ENCODE assay signal across 8 cellular contexts in genomic region chr6:108541843-108542795, GRCh38. TPM values are rescaled to one million over a fixed set of nuclear protein-coding genes. Genes with fewer than 3 reads are reported as not detected.
DNase-seq lines count a peak whose midpoint lies in the region; ATAC-seq and TF ChIP-seq lines count a peak whose summit lies in the region.

No MANE protein-coding gene starts in this region.

- H3K27ac Mint-ChIP-seq in CD14-positive monocyte = peak overlapping the region in 2 of 7 donors; percentile 6 to 19

- H3K27ac ChIP-seq in SU-DHL-6 (ENCODE audit: low read depth, low read length) (no peak overlapping the region), adrenal gland (no peak overlapping the region)

- H3K36me3 ChIP-seq in SU-DHL-6 (ENCODE audit: low read length) (no peaks in the 10 kb centered on the region), adrenal gland (replicated peaks in 1 of 2) (no peaks in the 10 kb centered on the region)

- H2AFZ ChIP-seq in SU-DHL-6 (ENCODE audit: low read depth, low read length, severe bottlenecking) = peak overlapping the region; percentile 81

- H3K9me3 ChIP-seq in SU-DHL-6 (ENCODE audit: insufficient read depth, low read length) (no peaks in the 10 kb centered on the region), adrenal gland (replicated peaks in 1 of 3) (no peaks in the 10 kb centered on the region)

- WGBS in adrenal gland, 4 donors = 23 to 29% (median 28%) methylated on average over 6 of the region's 6 CpGs

- no peaks in the 10 kb centered on the region for H3K36me3 Mint-ChIP-seq in CD14-positive monocyte

- H3K9me3 Mint-ChIP-seq in CD14-positive monocyte = peaks cover 0 to 7% (median 2%) of the 10 kb centered on the region in 7 donors

- no peak overlapping the region for H3K4me3 ChIP-seq in SU-DHL-6 (ENCODE audit: insufficient read depth, low read length, poor library complexity, severe bottlenecking)
- no peak overlapping the region for H3K4me3 ChIP-seq in adrenal gland
- no peak overlapping the region for H3K4me3 ChIP-seq in retinal pigment epithelial cell (ENCODE audit: low read length)

- H3K9ac ChIP-seq in SU-DHL-6 (ENCODE audit: low read length) = no peak overlapping the region; the same call in 1 of the 2 replicates

- no peaks in the 10 kb centered on the region for H3K4me1 ChIP-seq in adrenal gland (replicated peaks in 1 of 2)

- H4K20me1 ChIP-seq in SU-DHL-6 (ENCODE audit: low read depth, low read length) = no peaks in the 10 kb centered on the region

- no peaks in the 10 kb centered on the region for H3F3A ChIP-seq in SU-DHL-6 (ENCODE audit: insufficient read depth)

- H3K27me3 Mint-ChIP-seq in CD14-positive monocyte (ENCODE audit: low read depth in 3 of 3) = peaks cover 0 to 3% (median 2%) of the 10 kb centered on the region in 3 donors

- ATAC-seq in GM19463 (IDR thresholded peaks at IDR 0.05; ENCODE audit: unreplicated experiment) (peak; percentile 73), left ventricle myocardium superior (peak; percentile 87), HG03521 (IDR thresholded peaks at IDR 0.05; ENCODE audit: unreplicated experiment) (no peak)

- intact Hi-C loops in CD14-positive monocyte (cut with micrococcal nuclease) (loop anchor here (1.0 to 10.0 kb wide), 8 partner anchors 240 to 531 kb away; no protein-coding TSS in a partner anchor), adrenal gland (cut with DNase I) (loop anchor here (2.0 to 10.0 kb wide), 4 partner anchors 243 to 533 kb away; no protein-coding TSS in a partner anchor), left ventricle myocardium superior (cut with micrococcal nuclease) (loop anchor here (5.0 kb wide), 3 partner anchors 245 to 350 kb away; no protein-coding TSS in a partner anchor)

- peak overlapping the region; percentile 43 for H3K4me2 ChIP-seq in SU-DHL-6 (ENCODE audit: low read depth, low read length, poor library complexity, severe bottlenecking)

- H3K79me2 ChIP-seq in SU-DHL-6 (ENCODE audit: insufficient read depth, low read length) = no peaks in the 10 kb centered on the region

- peak; percentile 95 for TF ChIP-seq CTCF in CD14-positive monocyte (IDR thresholded peaks at IDR 0.05)
- TF ChIP-seq CTCF in SU-DHL-6 (IDR thresholded peaks at IDR 0.05; ENCODE audit: insufficient read depth, low read length, poor library complexity, severe bottlenecking) = peak; percentile 97
- TF ChIP-seq CTCF in adrenal gland (IDR thresholded peaks at IDR 0.05) = peak; percentile 73 to 97 (median 91)
- peak; percentile 86 for TF ChIP-seq CTCF in retinal pigment epithelial cell (conservative IDR thresholded peaks at IDR 0.05; ENCODE audit: low read depth, low read length)

- no peaks in the 10 kb centered on the region for H3K27me3 ChIP-seq in SU-DHL-6 (ENCODE audit: low read length)
- no peaks in the 10 kb centered on the region for H3K27me3 ChIP-seq in adrenal gland

- no peak for TF ChIP-seq POLR2A in adrenal gland (IDR thresholded peaks at IDR 0.05)

- H3K4me3 Mint-ChIP-seq in CD14-positive monocyte = no peak overlapping the region

- peaks cover 19% of the 10 kb centered on the region for H3K4me1 Mint-ChIP-seq in CD14-positive monocyte

- H3K9me2 ChIP-seq in SU-DHL-6 (replicated peaks; ENCODE audit: insufficient read depth, low read length) = no peaks in the 10 kb centered on the region

- DNase-seq in CD14-positive monocyte (ENCODE audit: low spot score) (peak; percentile 52), NCI-H1092 treated with DMSO at 0.1 percent for 48 hours (lab: John Stamatoyannopoulos, UW) (peak; percentile 61), adrenal gland (peak; percentile 61 to 90 (median 73)), left ventricle myocardium superior (peak; percentile 69), retinal pigment epithelial cell (ENCODE audit: low read depth) (no peak)

RNA-seq across cellular contexts. Expression of gene FOXO3, which starts 18.6 kb away (rescaled TPM):
- 10 to 100 TPM; 15.4 to 17.5 TPM for polyA plus RNA-seq in CD14-positive monocyte
- total RNA-seq in adrenal gland = 10 to 100 TPM; 18.3 to 38.7 (median 31.0) TPM
- 10 to 100 TPM in 2 of 3 donors, 1 to 10 TPM in 1; 8.3 to 13.5 (median 11.7) TPM for polyA plus RNA-seq in adrenal gland
- 29.5 TPM for total RNA-seq in left ventricle myocardium superior
